In the genomic region with DNA sequence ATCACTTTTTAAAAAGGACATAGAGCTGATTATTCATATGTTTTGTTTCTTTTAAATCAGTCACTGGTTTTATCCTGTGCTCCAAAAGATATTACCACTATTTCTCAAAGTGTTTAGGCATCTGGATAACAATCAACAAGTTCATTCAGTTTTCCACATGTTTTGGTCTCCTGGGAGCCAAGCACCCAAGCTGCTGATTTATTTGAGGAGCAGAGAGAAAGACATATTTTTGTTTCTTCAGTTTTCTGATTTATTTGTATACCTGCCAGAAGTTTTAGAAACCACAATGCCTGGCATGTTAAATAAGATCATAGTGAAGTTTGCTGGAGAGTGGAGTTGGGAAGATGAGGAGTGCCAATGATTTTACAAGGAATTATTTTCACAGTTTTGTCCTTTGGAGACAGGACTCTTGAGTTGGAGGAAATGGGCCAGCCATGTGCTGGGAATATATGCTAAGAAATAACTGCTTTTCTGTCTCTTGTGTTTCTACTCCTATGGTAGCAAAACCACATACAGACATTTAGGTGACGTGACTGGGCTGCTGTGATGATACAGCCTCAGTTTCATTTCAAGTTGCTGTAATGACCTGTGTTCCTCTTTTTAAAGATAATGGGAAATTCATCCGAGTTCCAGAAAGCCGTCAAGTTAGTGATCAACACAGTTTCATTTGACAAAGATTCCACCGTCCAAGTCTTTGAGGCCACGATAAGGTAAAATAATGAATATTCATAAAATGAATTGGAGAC, we compare ENCODE assay signal across 8 cellular contexts. TPM values are rescaled to one million over a fixed set of nuclear protein-coding genes. Genes with fewer than 3 reads are reported as not detected.
DNase-seq lines count a peak whose midpoint lies in the region; ATAC-seq and TF ChIP-seq lines count a peak whose summit lies in the region.

No MANE protein-coding gene starts in this region.

- peak overlapping the region; percentile 96 for H3K4me2 ChIP-seq in DOHH2 (ENCODE audit: low read length)

- H3K36me3 Mint-ChIP-seq in central memory CD8-positive, alpha-beta T cell (ENCODE audit: insufficient read depth), result peaks cover 65% of the 10 kb centered on the region

- peaks cover 55% of the 10 kb centered on the region for H3K4me1 ChIP-seq in DOHH2 (ENCODE audit: control insufficient read depth, low read length)

- H3K27me3 Mint-ChIP-seq in central memory CD8-positive, alpha-beta T cell, result no peaks in the 10 kb centered on the region

- peak overlapping the region; percentile 46 for H3K4me3 ChIP-seq in DOHH2 (ENCODE audit: low read length)

- peaks cover 15% of the 10 kb centered on the region for H4K20me1 ChIP-seq in DOHH2 (ENCODE audit: control insufficient read depth, insufficient read depth, low read depth, low read length)

- H3K9me3 Mint-ChIP-seq in central memory CD8-positive, alpha-beta T cell, result no peaks in the 10 kb centered on the region

- intact Hi-C loops in head of caudate nucleus (cut with DNase I), result no loop called here

- peak; percentile 34 for ATAC-seq in GM21576 (IDR thresholded peaks at IDR 0.05; ENCODE audit: unreplicated experiment)
- ATAC-seq in central memory CD8-positive, alpha-beta T cell (replicated peaks; ENCODE audit: extremely low read depth, poor library complexity, severe bottlenecking), result no peak
- no peak for ATAC-seq in left lobe of liver

- H3K36me3 ChIP-seq in DOHH2 (ENCODE audit: control insufficient read depth, low read length), result peaks cover 96% of the 10 kb centered on the region

- no peaks in the 10 kb centered on the region for H3K27me3 ChIP-seq in DOHH2 (ENCODE audit: control insufficient read depth, low read length)

- H3K4me3 Mint-ChIP-seq in central memory CD8-positive, alpha-beta T cell, result no peak overlapping the region

- H3K9me3 ChIP-seq in DOHH2 (ENCODE audit: control insufficient read depth, insufficient read depth, low read length), result no peaks in the 10 kb centered on the region

- peak overlapping the region; percentile 86 for H3K27ac Mint-ChIP-seq in central memory CD8-positive, alpha-beta T cell (ENCODE audit: low read depth)

- no peaks in the 10 kb centered on the region for H3K9me2 ChIP-seq in DOHH2 (replicated peaks; ENCODE audit: control insufficient read depth, low read length)

- peaks cover 55% of the 10 kb centered on the region for H3K4me1 Mint-ChIP-seq in central memory CD8-positive, alpha-beta T cell

- peaks cover 95% of the 10 kb centered on the region for H3K79me2 ChIP-seq in DOHH2 (ENCODE audit: control insufficient read depth, low read length)

- in situ Hi-C loops in KBM-7 (cut with MboI; ENCODE audit: low pct_unique_long_range_greater_than_20kb, low sequenced_read_pairs), result no loop called here

- DNase-seq in KBM-7 (peak; percentile 56), DMS 273 (lab: John Stamatoyannopoulos, UW; ENCODE audit: unreplicated experiment) (no peak), head of caudate nucleus (no peak), left lobe of liver (ENCODE audit: low spot score) (no peak), HT-29 (ENCODE audit: low spot score) (no peak)
- no peak for DNase-seq in central memory CD8-positive, alpha-beta T cell (ENCODE audit: low spot score in 2 of 2)

- peaks cover 39% of the 10 kb centered on the region for H3F3A ChIP-seq in DOHH2 (ENCODE audit: control insufficient read depth, insufficient read depth)

- peak overlapping the region; percentile 95 for H3K27ac ChIP-seq in DOHH2 (ENCODE audit: low read depth, low read length)

- TF ChIP-seq CTCF in DOHH2 (IDR thresholded peaks at IDR 0.05; ENCODE audit: low read depth, low read length, poor library complexity, severe bottlenecking), result no peak

RNA-seq across cellular contexts. Expression of a gene that starts 11.7 kb away (rescaled TPM):
- 81.1 TPM for total RNA-seq in left lobe of liver
- total RNA-seq in HT-29 (2014; rRNA removed; shearing (Covaris generic)), result 35.8 and 36.0 TPM in 2 replicates
